In the genomic region with DNA sequence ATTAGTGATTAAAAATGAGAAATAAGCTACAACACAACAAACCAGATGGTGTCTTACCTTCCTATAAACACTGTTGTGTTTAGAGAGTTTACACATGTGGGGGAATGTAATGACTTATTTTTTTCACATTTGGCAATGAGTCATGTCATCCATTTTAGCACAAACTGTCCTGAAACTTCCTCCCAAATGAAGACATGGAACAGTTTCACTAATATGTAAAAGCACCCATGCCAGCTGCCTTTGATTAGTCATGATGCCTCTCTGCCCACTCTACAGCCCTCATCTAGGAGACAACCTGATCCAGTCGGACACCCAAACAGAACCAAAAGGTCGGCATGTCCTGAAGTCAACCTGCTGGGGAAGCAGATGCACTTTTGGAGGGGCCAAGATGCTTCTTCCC, we compare ENCODE assay signal across 15 cellular contexts.
"Had no signal": no experiment of that assay in that cellular context is flagged by ENCODE, and none has a peak within 500 bp of the region (broad histone marks: within the 10 kb centered on the region; RNA-seq: fewer than 3 reads in every experiment).

No MANE protein-coding gene starts in this region.

- ATAC-seq: heart left ventricle, left ventricle myocardium superior, pancreas had no signal

- H3K4me3 Mint-ChIP-seq: brain, endodermal cell, neural crest cell had no signal

- H3K27ac Mint-ChIP-seq: activated T-helper 2 cell treated with anti-CD3 and anti-CD28 coated beads, Interferon-gamma antibody, Interleukin-2, Interleukin-4, amounts not matched to agents 10 μg/mL and 5 μg/mL and 100 μg/mL, durations not matched to agents 14 hours and 24 hours and 36 hours; endodermal cell had no signal

- H3K27me3 Mint-ChIP-seq: brain had no signal

- DNase-seq: activated naive CD4-positive, alpha-beta T cell treated with anti-CD3 and anti-CD28 coated beads, Interleukin-2, amount 50 U/mL, for 16 hours; cerebellar nuclear complex; dermis blood vessel endothelial cell; endodermal cell; erythroblast; heart left ventricle; islet precursor cell; left ventricle myocardium superior; pancreas; small intestine; thyroid gland; uterus had no signal

- H3K4me3 ChIP-seq: heart left ventricle, pancreas, thyroid gland, uterus had no signal
